Comparison of ENCODE assay signal across 8 cellular contexts in the genomic region with DNA sequence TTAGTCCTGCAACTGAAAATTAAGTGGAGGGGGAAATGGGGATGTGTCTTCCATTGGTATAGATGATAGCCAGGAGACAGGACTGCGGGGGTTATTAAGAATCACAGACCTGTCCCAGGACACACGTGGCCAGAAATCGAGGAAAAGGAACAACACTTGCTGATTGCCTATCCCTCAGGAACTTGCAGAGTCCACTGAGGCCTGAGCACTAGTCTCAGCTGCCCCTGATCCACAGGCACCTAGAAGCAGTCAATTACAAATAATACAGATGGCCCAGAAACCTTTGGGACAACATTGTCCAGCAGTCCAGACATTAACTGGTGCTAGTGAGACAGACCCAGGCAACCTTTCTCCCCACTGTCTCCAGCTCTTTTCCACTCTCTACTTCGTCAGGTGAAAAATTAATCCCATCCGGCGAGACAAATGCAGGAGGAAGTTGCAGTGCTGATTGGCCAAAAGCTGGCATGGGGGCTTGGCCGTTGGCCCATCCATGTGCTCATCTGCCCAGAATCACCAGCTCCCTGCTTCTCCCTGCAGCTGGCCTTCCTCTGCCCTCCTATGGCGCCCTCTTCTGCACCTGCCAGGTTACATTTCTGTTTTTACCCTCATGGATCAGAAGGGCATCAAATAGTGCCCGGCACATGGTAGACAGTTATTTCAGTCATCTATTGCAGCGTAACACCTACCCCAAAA. TPM values are rescaled to one million over a fixed set of nuclear protein-coding genes. Genes with fewer than 3 reads are reported as not detected.
A peak's percentile ranks its signal among the peaks of the same experiment; 100 is the strongest.
DNase-seq lines count a peak whose midpoint lies in the region; ATAC-seq and TF ChIP-seq lines count a peak whose summit lies in the region.

No MANE protein-coding gene starts in this region.

- H3K4me1 ChIP-seq in upper lobe of left lung, result peaks cover 19 to 26% (median 22%) of the 10 kb centered on the region in 4 donors

- H3K4me3 ChIP-seq in upper lobe of left lung, result no peak overlapping the region

- no peak for ATAC-seq in upper lobe of left lung (ENCODE audit: low FRiP score in 2 of 2)

- H3K36me3 ChIP-seq in upper lobe of left lung, result no peaks in the 10 kb centered on the region

- DNase-seq in NCI-H748 (lab: John Stamatoyannopoulos, UW; ENCODE audit: unreplicated experiment), result peak; percentile 56
- peak; percentile 54 for DNase-seq in activated naive CD4-positive, alpha-beta T cell treated with anti-CD3 and anti-CD28 coated beads, Interleukin-2, amount 50 U/mL, for 16 hours
- peak; percentile 83 for DNase-seq in kidney tubule cell (ENCODE audit: low spot score)
- DNase-seq in upper lobe of left lung, result peak in 1 of 2 donors; percentile 70
- no peak for DNase-seq in HuH-7 (ENCODE audit: low spot score)
- no peak for DNase-seq in GM03348 (ENCODE audit: low spot score)

- no peaks in the 10 kb centered on the region for H3K9me3 ChIP-seq in upper lobe of left lung

- no peak for TF ChIP-seq EP300 in upper lobe of left lung (IDR thresholded peaks at IDR 0.05)

- H3K27me3 ChIP-seq in upper lobe of left lung, result no peaks in the 10 kb centered on the region

- H3K27ac ChIP-seq in 22Rv1, result no peak overlapping the region
- peak overlapping the region in 3 of 4 donors; percentile 7 to 46 (median 19) for H3K27ac ChIP-seq in upper lobe of left lung

- TF ChIP-seq CTCF in 22Rv1 (IDR thresholded peaks at IDR 0.05) (peak; percentile 76), GM12872 (IDR thresholded peaks at IDR 0.05; ENCODE audit: insufficient read depth, low read depth, low read length) (peak; percentile 55), upper lobe of left lung (IDR thresholded peaks at IDR 0.05) (peak in 5 of 6 experiments; percentile 29 to 70 (median 40))

- TF ChIP-seq POLR2A in upper lobe of left lung (IDR thresholded peaks at IDR 0.05), result no peak

- 44 to 50% methylated on average over 10 of the region's 10 CpGs for WGBS in upper lobe of left lung, 2 donors

RNA-seq across cellular contexts. Expression of a gene that starts 3.5 kb away (rescaled TPM):
- 10 to 100 TPM; 26.2 to 83.3 (median 70.8) TPM for total RNA-seq in upper lobe of left lung

Comparison
In these comparisons a context has a peak if more than half of its experiments do, and no peak if none do; other contexts are left out.
1. DNase-seq: peak in NCI-H748 (single experiment), activated naive CD4-positive, alpha-beta T cell treated with anti-CD3 and anti-CD28 coated beads, Interleukin-2, amount 50 U/mL, for 16 hours (single experiment) and kidney tubule cell (single experiment); none in HuH-7 (single experiment) and GM03348 (single experiment).
2. Peak in every context shown above with its lines, with median percentiles within 50 percentile points of each other: CTCF ChIP-seq.